8 cellular contexts compared by ENCODE assay signal in genomic region chr1:182595641-182596240, GRCh38. TPM values are rescaled to one million over a fixed set of nuclear protein-coding genes. Genes with fewer than 3 reads are reported as not detected.
DNase-seq lines count a peak whose midpoint lies in the region; ATAC-seq and TF ChIP-seq lines count a peak whose summit lies in the region.

No MANE protein-coding gene starts in this region.

- peaks cover 0 to 9% (median under 1%) of the 10 kb centered on the region in 4 donors for H3K4me1 ChIP-seq in tibial nerve

- TF ChIP-seq POLR2A in tibial nerve (IDR thresholded peaks at IDR 0.05), result no peak

- H3K27ac ChIP-seq in tibial nerve, result no peak overlapping the region

- no peak overlapping the region for H3K27ac Mint-ChIP-seq in natural killer cell

- H3K27me3 Mint-ChIP-seq in natural killer cell (ENCODE audit: low read depth in 2 of 2), result peaks cover 9 to 12% of the 10 kb centered on the region in 2 donors

- peaks cover 0 to 19% (median 0%) of the 10 kb centered on the region in 3 donors for H3K36me3 ChIP-seq in tibial nerve

- no peak for TF ChIP-seq EP300 in tibial nerve (IDR thresholded peaks at IDR 0.05)

- 37 to 38% methylated on average over 4 of the region's 4 CpGs for WGBS in tibial nerve, 2 donors

- H3K36me3 Mint-ChIP-seq in natural killer cell, result no peaks in the 10 kb centered on the region

- peak; percentile 74 to 95 (median 81) for ATAC-seq in natural killer cell
- no peak for ATAC-seq in HG03442 (IDR thresholded peaks at IDR 0.05; ENCODE audit: unreplicated experiment)

- intact Hi-C loops in natural killer cell (cut with micrococcal nuclease), result loop anchor here (1.0 kb wide), 1 partner anchor 189 kb away; no protein-coding TSS in a partner anchor

- DNase-seq in CD1c-positive myeloid dendritic cell (ENCODE audit: extremely low spot score) (peak; percentile 69), HFF-Myc (ENCODE audit: extremely low read depth, low read depth) (peak; percentile 54), NOMO-1 treated with dmso at 0.1 percent for 144 hours (lab: John Stamatoyannopoulos, UW; ENCODE audit: unreplicated experiment) (peak; percentile 32), activated T-cell treated with anti-CD3 and anti-CD28 coated beads for 1 hour (ENCODE audit: low read depth) (peak; percentile 54), epithelial cell of proximal tubule (ENCODE audit: low read depth) (peak; percentile 37), natural killer cell (peak; percentile 50), tibial nerve (ENCODE audit: low spot score in 2 of 2) (peak in 1 of 2 donors; percentile 77)

- TF ChIP-seq CTCF in HFF-Myc (IDR thresholded peaks at IDR 0.05; ENCODE audit: low read depth, low read length, missing control alignments) (peak; percentile 88), epithelial cell of proximal tubule (conservative IDR thresholded peaks at IDR 0.05; ENCODE audit: low read depth, low read length) (peak; percentile 95), natural killer cell (IDR thresholded peaks at IDR 0.05) (peak; percentile 91), tibial nerve (IDR thresholded peaks at IDR 0.05) (peak; percentile 61 to 78 (median 73))

- H3K27me3 ChIP-seq in tibial nerve, result no peaks in the 10 kb centered on the region

- H3K4me3 ChIP-seq in HFF-Myc (replicated peaks; ENCODE audit: low read depth, low read length), result no peak overlapping the region
- H3K4me3 ChIP-seq in epithelial cell of proximal tubule (ENCODE audit: low read depth, low read length), result no peak overlapping the region
- no peak overlapping the region for H3K4me3 ChIP-seq in tibial nerve

- no peaks in the 10 kb centered on the region for H3K9me3 Mint-ChIP-seq in natural killer cell

- H3K4me1 Mint-ChIP-seq in natural killer cell, result no peaks in the 10 kb centered on the region

- no peaks in the 10 kb centered on the region for H3K9me3 ChIP-seq in tibial nerve

- H3K4me3 Mint-ChIP-seq in natural killer cell, result no peak overlapping the region

RNA-seq across cellular contexts. Expression of gene RNASEL, which starts 6.7 kb away (rescaled TPM):
- total RNA-seq in epithelial cell of proximal tubule, result 1.7 and 2.5 TPM in 2 replicates
- total RNA-seq in natural killer cell, result 1 to 10 TPM; 3.3 to 5.8 (median 4.8) TPM
- 1 to 10 TPM; 7.3 to 9.8 (median 8.8) TPM for total RNA-seq in tibial nerve

RNA-seq across cellular contexts. Expression of gene RGS16, which starts 8.4 kb away (rescaled TPM):
- total RNA-seq in epithelial cell of proximal tubule, result 0.36 and 0.81 TPM in 2 replicates
- total RNA-seq in natural killer cell, result 1 to 10 TPM; 1.3 to 9.6 (median 4.2) TPM
- 1 to 10 TPM in 3 of 4 donors, under 1 TPM in 1; 0.78 to 2.1 (median 1.2) TPM for total RNA-seq in tibial nerve
